ENCODE assay signal across 13 cellular contexts in genomic region chr12:27560126-27560525, GRCh38.
"Had no signal": no experiment of that assay in that cellular context is flagged by ENCODE, and none has a peak within 500 bp of the region (broad histone marks: within the 10 kb centered on the region; RNA-seq: fewer than 3 reads in every experiment).

No MANE protein-coding gene starts in this region.

- H3K27ac ChIP-seq: right atrium auricular region, suprapubic skin had no signal

- ATAC-seq: gastrocnemius medialis; left ventricle myocardium superior; stimulated activated naive CD8-positive, alpha-beta T cell treated with anti-CD3 and anti-CD28 coated beads, Interleukin-15, Interleukin-2, amounts not matched to agents 100 U/mL and 50 U/mL, for 24 hours had no signal

- H3K27me3 ChIP-seq: gastrocnemius medialis, right atrium auricular region, suprapubic skin had no signal

- H3K4me3 ChIP-seq: gastrocnemius medialis, right atrium auricular region, suprapubic skin had no signal

- DNase-seq: activated CD4-positive, alpha-beta T cell treated with anti-CD3 and anti-CD28 coated beads, Interleukin-2, amount 50 U/mL, for 48 hours; activated CD4-positive, CD25-positive, alpha-beta regulatory T cell treated with anti-CD3 and anti-CD28 coated beads, Interleukin-2, amount 50 U/mL, for 72 hours; activated naive CD8-positive, alpha-beta T cell treated with anti-CD3 and anti-CD28 coated beads, Interleukin-2, amount 10 ng/mL, durations not matched to agents 7 days and 5 days; activated T-cell treated with anti-CD3 and anti-CD28 coated beads, Interleukin-2, amount 50 U/mL, for 48 hours; anterior cingulate cortex; gastrocnemius medialis; kidney; left ventricle myocardium superior; midbrain; posterior cingulate gyrus; stimulated activated naive CD8-positive, alpha-beta T cell treated with anti-CD3 and anti-CD28 coated beads, Interleukin-15, Interleukin-2, amounts not matched to agents 100 U/mL and 50 U/mL, for 24 hours had no signal

- H3K36me3 ChIP-seq: gastrocnemius medialis, right atrium auricular region, suprapubic skin had no signal

- H3K9me3 ChIP-seq: gastrocnemius medialis, right atrium auricular region, suprapubic skin had no signal
